In the genomic region with DNA sequence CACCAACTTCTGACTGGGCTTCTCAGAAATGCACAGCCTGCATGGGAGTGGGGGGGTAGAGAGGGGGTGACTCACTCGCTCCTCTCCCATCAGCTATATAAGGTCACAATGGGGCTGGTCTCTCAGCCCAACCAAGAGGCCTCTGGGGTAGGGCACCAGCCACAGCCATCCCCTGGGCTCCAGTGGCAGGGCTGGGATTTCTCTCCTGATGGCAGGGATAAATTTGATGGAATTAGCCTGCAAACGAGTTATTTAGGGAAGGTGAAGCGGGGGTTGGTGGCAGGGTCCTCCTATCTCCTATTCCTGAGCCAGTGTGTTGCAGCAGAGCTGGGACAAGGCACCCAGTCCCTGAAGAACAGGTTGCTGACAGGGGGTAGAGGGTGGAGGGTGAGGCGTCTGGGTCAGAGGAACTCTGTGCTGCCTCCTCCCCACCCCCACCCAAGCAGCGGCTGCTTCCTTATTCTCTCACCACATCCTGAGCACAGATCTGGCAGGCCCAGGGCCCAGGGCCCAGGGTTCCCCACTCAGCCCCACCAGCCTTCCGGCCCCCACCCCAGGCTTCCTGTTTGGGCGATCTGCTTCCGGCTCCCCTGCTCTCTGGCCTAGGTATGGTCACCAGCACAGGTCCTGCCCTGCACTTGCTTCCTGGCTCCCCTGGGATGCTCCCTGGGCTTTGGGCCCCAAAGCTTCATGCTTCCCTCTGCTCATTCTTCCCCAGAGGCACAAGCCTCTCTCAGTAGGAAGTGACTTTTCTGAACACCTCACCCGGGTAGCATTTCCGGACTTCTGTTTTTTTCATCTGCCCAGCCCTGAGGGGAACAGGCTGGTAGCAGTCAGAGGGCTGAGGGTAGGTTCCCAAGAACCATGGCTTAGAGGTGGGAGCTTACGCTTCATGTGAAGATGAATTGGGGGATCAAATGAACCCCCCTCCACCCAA, we compare ENCODE assay signal across 1 cellular context.
TF ChIP-seq lines count a peak whose summit lies in the region.

No MANE protein-coding gene starts in this region.

TF ChIP-seq in HepG2, 621 proteins besides CTCF, POLR2A, EP300 and RAD21 (continued from another document and continues in another):
- TF ChIP-seq TSC22D2 (CRISPR knock-in tag; IDR thresholded peaks at IDR 0.05; ENCODE audit: borderline replicate concordance): no peak
- no peak for TF ChIP-seq ZNF720 (CRISPR knock-in tag; IDR thresholded peaks at IDR 0.05)
- TF ChIP-seq REPIN1 (CRISPR knock-in tag; IDR thresholded peaks at IDR 0.05; ENCODE audit: borderline replicate concordance, low read depth): no peak
- TF ChIP-seq MEIS1 (CRISPR knock-in tag; IDR thresholded peaks at IDR 0.05; ENCODE audit: borderline replicate concordance): no peak
- TF ChIP-seq KMT2B (CRISPR knock-in tag; IDR thresholded peaks at IDR 0.05): no peak
- TF ChIP-seq RFX3 (CRISPR knock-in tag; IDR thresholded peaks at IDR 0.05): no peak
- no peak for TF ChIP-seq ZNF20 (CRISPR knock-in tag; IDR thresholded peaks at IDR 0.05)
- TF ChIP-seq MTA3 (CRISPR knock-in tag; IDR thresholded peaks at IDR 0.05): no peak
- TF ChIP-seq, protein P1, sequence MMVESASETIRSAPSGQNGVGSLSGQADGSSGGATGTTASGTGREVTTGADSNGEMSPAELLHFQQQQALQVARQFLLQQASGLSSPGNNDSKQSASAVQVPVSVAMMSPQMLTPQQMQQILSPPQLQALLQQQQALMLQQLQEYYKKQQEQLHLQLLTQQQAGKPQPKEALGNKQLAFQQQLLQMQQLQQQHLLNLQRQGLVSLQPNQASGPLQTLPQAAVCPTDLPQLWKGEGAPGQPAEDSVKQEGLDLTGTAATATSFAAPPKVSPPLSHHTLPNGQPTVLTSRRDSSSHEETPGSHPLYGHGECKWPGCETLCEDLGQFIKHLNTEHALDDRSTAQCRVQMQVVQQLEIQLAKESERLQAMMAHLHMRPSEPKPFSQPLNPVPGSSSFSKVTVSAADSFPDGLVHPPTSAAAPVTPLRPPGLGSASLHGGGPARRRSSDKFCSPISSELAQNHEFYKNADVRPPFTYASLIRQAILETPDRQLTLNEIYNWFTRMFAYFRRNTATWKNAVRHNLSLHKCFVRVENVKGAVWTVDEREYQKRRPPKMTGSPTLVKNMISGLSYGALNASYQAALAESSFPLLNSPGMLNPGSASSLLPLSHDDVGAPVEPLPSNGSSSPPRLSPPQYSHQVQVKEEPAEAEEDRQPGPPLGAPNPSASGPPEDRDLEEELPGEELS (CRISPR knock-in tag; IDR thresholded peaks at IDR 0.05): no peak
- no peak for TF ChIP-seq PPARG (CRISPR knock-in tag; conservative IDR thresholded peaks at IDR 0.05)
- TF ChIP-seq GABPB1 (CRISPR knock-in tag; IDR thresholded peaks at IDR 0.05): peak; percentile 70
- TF ChIP-seq, protein P2, sequence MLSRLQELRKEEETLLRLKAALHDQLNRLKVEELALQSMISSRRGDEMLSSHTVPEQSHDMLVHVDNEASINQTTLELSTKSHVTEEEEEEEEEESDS (CRISPR knock-in tag; IDR thresholded peaks at IDR 0.05; ENCODE audit: borderline replicate concordance): no peak
- TF ChIP-seq MAZ (IDR thresholded peaks at IDR 0.05; ENCODE audit: borderline replicate concordance, low read depth, low read length): no peak
- no peak for TF ChIP-seq MAZ (CRISPR knock-in tag; IDR thresholded peaks at IDR 0.05; ENCODE audit: low read depth)
- TF ChIP-seq ZNF619 (CRISPR knock-in tag; IDR thresholded peaks at IDR 0.05): no peak
- TF ChIP-seq ZNF792 (CRISPR knock-in tag; IDR thresholded peaks at IDR 0.05): no peak
- TF ChIP-seq ZSCAN20 (CRISPR knock-in tag; IDR thresholded peaks at IDR 0.05; ENCODE audit: borderline replicate concordance): no peak
- TF ChIP-seq, protein P3, sequence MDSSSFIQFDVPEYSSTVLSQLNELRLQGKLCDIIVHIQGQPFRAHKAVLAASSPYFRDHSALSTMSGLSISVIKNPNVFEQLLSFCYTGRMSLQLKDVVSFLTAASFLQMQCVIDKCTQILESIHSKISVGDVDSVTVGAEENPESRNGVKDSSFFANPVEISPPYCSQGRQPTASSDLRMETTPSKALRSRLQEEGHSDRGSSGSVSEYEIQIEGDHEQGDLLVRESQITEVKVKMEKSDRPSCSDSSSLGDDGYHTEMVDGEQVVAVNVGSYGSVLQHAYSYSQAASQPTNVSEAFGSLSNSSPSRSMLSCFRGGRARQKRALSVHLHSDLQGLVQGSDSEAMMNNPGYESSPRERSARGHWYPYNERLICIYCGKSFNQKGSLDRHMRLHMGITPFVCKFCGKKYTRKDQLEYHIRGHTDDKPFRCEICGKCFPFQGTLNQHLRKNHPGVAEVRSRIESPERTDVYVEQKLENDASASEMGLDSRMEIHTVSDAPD (CRISPR knock-in tag; IDR thresholded peaks at IDR 0.05): no peak
- no peak for TF ChIP-seq ZNF180 (CRISPR knock-in tag; IDR thresholded peaks at IDR 0.05; ENCODE audit: borderline replicate concordance, low read depth)
- TF ChIP-seq ZNF761 (CRISPR knock-in tag; conservative IDR thresholded peaks at IDR 0.05): no peak
- TF ChIP-seq ZNF34 (CRISPR knock-in tag; IDR thresholded peaks at IDR 0.05; ENCODE audit: borderline replicate concordance): no peak
- TF ChIP-seq BCL6 (CRISPR knock-in tag; IDR thresholded peaks at IDR 0.05): no peak
- TF ChIP-seq FOXJ3 (CRISPR knock-in tag; IDR thresholded peaks at IDR 0.05; ENCODE audit: borderline replicate concordance): no peak
- TF ChIP-seq YEATS2 (CRISPR knock-in tag; IDR thresholded peaks at IDR 0.05; ENCODE audit: borderline replicate concordance): no peak
- TF ChIP-seq, protein P4, sequence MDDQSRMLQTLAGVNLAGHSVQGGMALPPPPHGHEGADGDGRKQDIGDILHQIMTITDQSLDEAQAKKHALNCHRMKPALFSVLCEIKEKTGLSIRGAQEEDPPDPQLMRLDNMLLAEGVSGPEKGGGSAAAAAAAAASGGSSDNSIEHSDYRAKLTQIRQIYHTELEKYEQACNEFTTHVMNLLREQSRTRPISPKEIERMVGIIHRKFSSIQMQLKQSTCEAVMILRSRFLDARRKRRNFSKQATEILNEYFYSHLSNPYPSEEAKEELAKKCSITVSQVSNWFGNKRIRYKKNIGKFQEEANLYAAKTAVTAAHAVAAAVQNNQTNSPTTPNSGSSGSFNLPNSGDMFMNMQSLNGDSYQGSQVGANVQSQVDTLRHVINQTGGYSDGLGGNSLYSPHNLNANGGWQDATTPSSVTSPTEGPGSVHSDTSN (CRISPR knock-in tag; IDR thresholded peaks at IDR 0.05; ENCODE audit: borderline replicate concordance): no peak
- no peak for TF ChIP-seq SOX13 (IDR thresholded peaks at IDR 0.05)
- no peak for TF ChIP-seq SOX13 (CRISPR knock-in tag; conservative IDR thresholded peaks at IDR 0.05 in 1 of 2, IDR thresholded peaks at IDR 0.05 in 1 of 2)
- TF ChIP-seq ZNF558 (CRISPR knock-in tag; IDR thresholded peaks at IDR 0.05; ENCODE audit: borderline replicate concordance): no peak
- TF ChIP-seq, protein P5, sequence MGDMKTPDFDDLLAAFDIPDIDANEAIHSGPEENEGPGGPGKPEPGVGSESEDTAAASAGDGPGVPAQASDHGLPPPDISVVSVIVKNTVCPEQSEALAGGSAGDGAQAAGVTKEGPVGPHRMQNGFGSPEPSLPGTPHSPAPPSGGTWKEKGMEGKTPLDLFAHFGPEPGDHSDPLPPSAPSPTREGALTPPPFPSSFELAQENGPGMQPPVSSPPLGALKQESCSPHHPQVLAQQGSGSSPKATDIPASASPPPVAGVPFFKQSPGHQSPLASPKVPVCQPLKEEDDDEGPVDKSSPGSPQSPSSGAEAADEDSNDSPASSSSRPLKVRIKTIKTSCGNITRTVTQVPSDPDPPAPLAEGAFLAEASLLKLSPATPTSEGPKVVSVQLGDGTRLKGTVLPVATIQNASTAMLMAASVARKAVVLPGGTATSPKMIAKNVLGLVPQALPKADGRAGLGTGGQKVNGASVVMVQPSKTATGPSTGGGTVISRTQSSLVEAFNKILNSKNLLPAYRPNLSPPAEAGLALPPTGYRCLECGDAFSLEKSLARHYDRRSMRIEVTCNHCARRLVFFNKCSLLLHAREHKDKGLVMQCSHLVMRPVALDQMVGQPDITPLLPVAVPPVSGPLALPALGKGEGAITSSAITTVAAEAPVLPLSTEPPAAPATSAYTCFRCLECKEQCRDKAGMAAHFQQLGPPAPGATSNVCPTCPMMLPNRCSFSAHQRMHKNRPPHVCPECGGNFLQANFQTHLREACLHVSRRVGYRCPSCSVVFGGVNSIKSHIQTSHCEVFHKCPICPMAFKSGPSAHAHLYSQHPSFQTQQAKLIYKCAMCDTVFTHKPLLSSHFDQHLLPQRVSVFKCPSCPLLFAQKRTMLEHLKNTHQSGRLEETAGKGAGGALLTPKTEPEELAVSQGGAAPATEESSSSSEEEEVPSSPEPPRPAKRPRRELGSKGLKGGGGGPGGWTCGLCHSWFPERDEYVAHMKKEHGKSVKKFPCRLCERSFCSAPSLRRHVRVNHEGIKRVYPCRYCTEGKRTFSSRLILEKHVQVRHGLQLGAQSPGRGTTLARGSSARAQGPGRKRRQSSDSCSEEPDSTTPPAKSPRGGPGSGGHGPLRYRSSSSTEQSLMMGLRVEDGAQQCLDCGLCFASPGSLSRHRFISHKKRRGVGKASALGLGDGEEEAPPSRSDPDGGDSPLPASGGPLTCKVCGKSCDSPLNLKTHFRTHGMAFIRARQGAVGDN (CRISPR knock-in tag; IDR thresholded peaks at IDR 0.05): peak; percentile 76
- peak; percentile 20; the same call in 1 of the 2 replicates for TF ChIP-seq ELF3 (CRISPR knock-in tag; IDR thresholded peaks at IDR 0.05)
- TF ChIP-seq FOSL2 (CRISPR knock-in tag; IDR thresholded peaks at IDR 0.05): peak; percentile 79
- TF ChIP-seq, protein P6, sequence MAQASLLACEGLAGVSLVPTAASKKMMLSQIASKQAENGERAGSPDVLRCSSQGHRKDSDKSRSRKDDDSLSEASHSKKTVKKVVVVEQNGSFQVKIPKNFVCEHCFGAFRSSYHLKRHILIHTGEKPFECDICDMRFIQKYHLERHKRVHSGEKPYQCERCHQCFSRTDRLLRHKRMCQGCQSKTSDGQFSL (CRISPR knock-in tag; IDR thresholded peaks at IDR 0.05): peak; percentile 51; the same call in 1 of the 2 replicates
- TF ChIP-seq, protein P7, sequence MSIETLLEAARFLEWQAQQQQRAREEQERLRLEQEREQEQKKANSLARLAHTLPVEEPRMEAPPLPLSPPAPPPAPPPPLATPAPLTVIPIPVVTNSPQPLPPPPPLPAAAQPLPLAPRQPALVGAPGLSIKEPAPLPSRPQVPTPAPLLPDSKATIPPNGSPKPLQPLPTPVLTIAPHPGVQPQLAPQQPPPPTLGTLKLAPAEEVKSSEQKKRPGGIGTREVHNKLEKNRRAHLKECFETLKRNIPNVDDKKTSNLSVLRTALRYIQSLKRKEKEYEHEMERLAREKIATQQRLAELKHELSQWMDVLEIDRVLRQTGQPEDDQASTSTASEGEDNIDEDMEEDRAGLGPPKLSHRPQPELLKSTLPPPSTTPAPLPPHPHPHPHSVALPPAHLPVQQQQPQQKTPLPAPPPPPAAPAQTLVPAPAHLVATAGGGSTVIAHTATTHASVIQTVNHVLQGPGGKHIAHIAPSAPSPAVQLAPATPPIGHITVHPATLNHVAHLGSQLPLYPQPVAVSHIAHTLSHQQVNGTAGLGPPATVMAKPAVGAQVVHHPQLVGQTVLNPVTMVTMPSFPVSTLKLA (IDR thresholded peaks at IDR 0.05): no peak
- no peak for TF ChIP-seq HOXA7 (CRISPR knock-in tag; IDR thresholded peaks at IDR 0.05)
- no peak for TF ChIP-seq ZNF17 (CRISPR knock-in tag; IDR thresholded peaks at IDR 0.05)
- TF ChIP-seq HNRNPL (IDR thresholded peaks at IDR 0.05; ENCODE audit: low read depth, low read length): no peak
- TF ChIP-seq ZMAT3 (CRISPR knock-in tag; conservative IDR thresholded peaks at IDR 0.05): no peak
- TF ChIP-seq, protein P8, sequence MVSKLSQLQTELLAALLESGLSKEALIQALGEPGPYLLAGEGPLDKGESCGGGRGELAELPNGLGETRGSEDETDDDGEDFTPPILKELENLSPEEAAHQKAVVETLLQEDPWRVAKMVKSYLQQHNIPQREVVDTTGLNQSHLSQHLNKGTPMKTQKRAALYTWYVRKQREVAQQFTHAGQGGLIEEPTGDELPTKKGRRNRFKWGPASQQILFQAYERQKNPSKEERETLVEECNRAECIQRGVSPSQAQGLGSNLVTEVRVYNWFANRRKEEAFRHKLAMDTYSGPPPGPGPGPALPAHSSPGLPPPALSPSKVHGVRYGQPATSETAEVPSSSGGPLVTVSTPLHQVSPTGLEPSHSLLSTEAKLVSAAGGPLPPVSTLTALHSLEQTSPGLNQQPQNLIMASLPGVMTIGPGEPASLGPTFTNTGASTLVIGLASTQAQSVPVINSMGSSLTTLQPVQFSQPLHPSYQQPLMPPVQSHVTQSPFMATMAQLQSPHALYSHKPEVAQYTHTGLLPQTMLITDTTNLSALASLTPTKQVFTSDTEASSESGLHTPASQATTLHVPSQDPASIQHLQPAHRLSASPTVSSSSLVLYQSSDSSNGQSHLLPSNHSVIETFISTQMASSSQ (IDR thresholded peaks at IDR 0.05; ENCODE audit: low read depth): no peak
- TF ChIP-seq, protein P8 (CRISPR knock-in tag; IDR thresholded peaks at IDR 0.05; ENCODE audit: borderline replicate concordance): no peak
- TF ChIP-seq ZNF337 (CRISPR knock-in tag; IDR thresholded peaks at IDR 0.05; ENCODE audit: borderline replicate concordance, low read depth): no peak
- no peak for TF ChIP-seq NFIC (IDR thresholded peaks at IDR 0.05; ENCODE audit: low read length)
- TF ChIP-seq TBL1XR1 (IDR thresholded peaks at IDR 0.05; ENCODE audit: borderline replicate concordance, low read length, partially characterized antibody): no peak
- TF ChIP-seq KDM5A (IDR thresholded peaks at IDR 0.05; ENCODE audit: borderline replicate concordance, low read length): no peak
- peak; percentile 60 for TF ChIP-seq GABPA (IDR thresholded peaks at IDR 0.05; ENCODE audit: low read depth, low read length)
- TF ChIP-seq GABPA (CRISPR knock-in tag; IDR thresholded peaks at IDR 0.05; ENCODE audit: low read depth): peak; percentile 88
- no peak for TF ChIP-seq NFYC (CRISPR knock-in tag; IDR thresholded peaks at IDR 0.05)
- no peak; the same call in 1 of the 2 replicates for TF ChIP-seq RXRB (CRISPR knock-in tag; IDR thresholded peaks at IDR 0.05; ENCODE audit: borderline replicate concordance)
